ENCODE assay signal across 8 cellular contexts in the genomic region with DNA sequence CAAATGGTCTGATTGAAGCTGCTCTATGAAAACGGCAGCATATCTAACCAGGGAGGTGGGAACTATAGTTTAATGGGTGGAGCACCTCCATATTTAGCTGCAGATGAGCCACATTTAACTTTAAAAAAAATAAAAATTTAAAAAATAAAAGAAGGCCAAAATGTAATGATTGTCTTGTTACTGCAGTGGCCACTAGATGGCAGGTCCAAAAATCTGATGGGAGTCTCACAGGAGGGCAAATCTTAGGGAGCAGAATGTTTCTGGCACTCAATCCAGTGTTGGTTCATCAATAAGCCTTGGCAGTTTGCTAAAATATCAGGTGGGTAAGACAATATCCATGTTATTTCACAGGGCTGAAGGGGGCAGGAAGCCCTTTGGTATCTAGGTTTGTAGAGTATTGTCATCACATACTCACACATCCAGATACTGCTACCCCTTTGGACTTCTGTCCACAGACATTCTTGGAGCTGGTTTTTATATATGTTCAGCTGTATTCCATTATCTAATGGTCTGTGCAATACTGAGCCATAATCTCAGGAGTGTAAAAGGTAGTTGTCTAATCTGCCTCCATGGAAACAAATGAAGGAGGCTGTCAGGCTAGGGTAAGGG.
DNase-seq lines count a peak whose midpoint lies in the region; ATAC-seq and TF ChIP-seq lines count a peak whose summit lies in the region.

No MANE protein-coding gene starts in this region.

- intact Hi-C loops in mammary epithelial cell (cut with micrococcal nuclease), result loop anchor here (1.0 to 5.0 kb wide), 2 partner anchors 171 to 230 kb away; no protein-coding TSS in a partner anchor

- TF ChIP-seq CTCF in mammary epithelial cell (conservative IDR thresholded peaks at IDR 0.05 in 1 of 2, IDR thresholded peaks at IDR 0.05 in 1 of 2; ENCODE audit: extremely low read depth in 1 of 2, insufficient read depth in 1 of 2, low read depth in 1 of 2, low read length in 2 of 2) (peak; percentile 62 to 65), neural cell (IDR thresholded peaks at IDR 0.05; ENCODE audit: poor library complexity, severe bottlenecking) (peak; percentile 39)

- CTCF ChIA-PET in mammary epithelial cell (lab: Charles Lee; ENCODE audit: low non-redundant PET), result interaction anchor here (0.6 to 0.7 kb wide), 2 partner anchors 37 to 219 kb away, joined by 3 read pairs; no protein-coding TSS in a partner anchor

- ATAC-seq in HG03571 (IDR thresholded peaks at IDR 0.05; ENCODE audit: unreplicated experiment), result no peak

- no peak overlapping the region for H3K9ac ChIP-seq in mammary epithelial cell (ENCODE audit: insufficient read depth, low read length)
- no peak overlapping the region for H3K9ac ChIP-seq in neural cell (ENCODE audit: low read length)

- no peak for TF ChIP-seq RAD21 in neural cell (conservative IDR thresholded peaks at IDR 0.05)

- in situ Hi-C loops in mammary epithelial cell (cut with MboI; ENCODE audit: low sequenced_read_pairs in 2 of 2), result no loop called here

- peak; percentile 40 for DNase-seq in GM03348 (ENCODE audit: low spot score)
- peak; percentile 8 for DNase-seq in HuH-7.5 (ENCODE audit: low spot score)
- DNase-seq in mammary epithelial cell, result peak; percentile 17
- DNase-seq in SHP77 treated with DMSO at 0.1 percent for 48 hours (lab: John Stamatoyannopoulos, UW), result no peak
- DNase-seq in anterior cingulate cortex (lab: John Stamatoyannopoulos, UW), result no peak
- DNase-seq in DMS114 treated with DMSO at 0.1 percent for 48 hours (lab: John Stamatoyannopoulos, UW; ENCODE audit: unreplicated experiment), result no peak

- no peaks in the 10 kb centered on the region for H4K20me1 ChIP-seq in mammary epithelial cell (ENCODE audit: insufficient read depth, low read length)
- H4K20me1 ChIP-seq in neural cell (ENCODE audit: insufficient read depth), result no peaks in the 10 kb centered on the region

- H2AFZ ChIP-seq in mammary epithelial cell (ENCODE audit: low read depth, low read length), result no peak overlapping the region
- H2AFZ ChIP-seq in neural cell (ENCODE audit: low read depth, low read length), result no peak overlapping the region

- dilution Hi-C loops in mammary epithelial cell (cut with HindIII; ENCODE audit: low sequenced_read_pairs), result no loop called here

- TF ChIP-seq EP300 in neural cell (conservative IDR thresholded peaks at IDR 0.05; ENCODE audit: poor library complexity, severe bottlenecking), result no peak

- H3K27me3 ChIP-seq in mammary epithelial cell (ENCODE audit: insufficient read depth, low read length) (no peaks in the 10 kb centered on the region), neural cell (ENCODE audit: insufficient read depth, low read depth, low read length) (no peaks in the 10 kb centered on the region)

- no peak overlapping the region for H3K27ac ChIP-seq in mammary epithelial cell (ENCODE audit: insufficient read depth, low read depth, low read length)
- H3K27ac ChIP-seq in neural cell (ENCODE audit: low read length), result no peak overlapping the region

- H3K9me3 ChIP-seq in mammary epithelial cell (replicated peaks; ENCODE audit: insufficient read depth, low read length), result no peaks in the 10 kb centered on the region
- H3K9me3 ChIP-seq in neural cell (ENCODE audit: low read length), result no peaks in the 10 kb centered on the region

- WGBS in mammary epithelial cell (ENCODE audit: low coverage, missing lambda C conversion rate), result 100% methylated on average over 1 of the region's 1 CpG

- no peaks in the 10 kb centered on the region for H3K9me2 ChIP-seq in neural cell (ENCODE audit: insufficient read depth, low read length)

- H3K36me3 ChIP-seq in mammary epithelial cell (ENCODE audit: insufficient read depth, low read length) (no peaks in the 10 kb centered on the region), neural cell (ENCODE audit: insufficient read depth, low read length) (no peaks in the 10 kb centered on the region)

- no peaks in the 10 kb centered on the region for H3K4me1 ChIP-seq in mammary epithelial cell (ENCODE audit: insufficient read depth, low read length)

- H3K79me2 ChIP-seq in mammary epithelial cell (ENCODE audit: insufficient read depth, low read length) (no peaks in the 10 kb centered on the region), neural cell (replicated peaks; ENCODE audit: insufficient read depth, low read length) (no peaks in the 10 kb centered on the region)

- BruUV-seq in mammary epithelial cell (replicated peaks; lab: Mats Ljungman, UMichigan), result no TSS peak

- H3K4me2 ChIP-seq in mammary epithelial cell (ENCODE audit: insufficient read depth, low read depth, low read length) (no peak overlapping the region), neural cell (ENCODE audit: low read length) (no peak overlapping the region)

- no peaks in the 10 kb centered on the region for H3F3A ChIP-seq in neural cell (ENCODE audit: insufficient read depth, low read length, poor library complexity, severe bottlenecking)

- H3K4me3 ChIP-seq in mammary epithelial cell (replicated peaks in 1 of 3; ENCODE audit: insufficient read depth in 1 of 3, low read depth in 2 of 3, low read length in 3 of 3) (no peak overlapping the region), neural cell (ENCODE audit: low read length) (no peak overlapping the region)

TF ChIP-seq in neural cell, 6 proteins besides CTCF, POLR2A, EP300 and RAD21:
- TF ChIP-seq TAF1 (IDR thresholded peaks at IDR 0.05; ENCODE audit: low read depth) (no peak), SMC3 (conservative IDR thresholded peaks at IDR 0.05; ENCODE audit: poor library complexity) (peak; percentile 32)
TF ChIP-seq in neural cell: peak in this region for 1.

Comparison
In these comparisons a context has a peak if more than half of its experiments do, and no peak if none do; other contexts are left out.
1. DNase-seq: peak in GM03348 (single experiment), HuH-7.5 (single experiment) and mammary epithelial cell (single experiment); none in SHP77 treated with DMSO at 0.1 percent for 48 hours (single experiment), anterior cingulate cortex (0 of 58) and DMS114 treated with DMSO at 0.1 percent for 48 hours (single experiment).